In genomic region chr3:11140054-11140712, GRCh38 we compare ENCODE assay signal across 8 cellular contexts. TPM values are rescaled to one million over a fixed set of nuclear protein-coding genes. Genes with fewer than 3 reads are reported as not detected.
DNase-seq lines count a peak whose midpoint lies in the region; ATAC-seq and TF ChIP-seq lines count a peak whose summit lies in the region.

No MANE protein-coding gene starts in this region.

- no peak for TF ChIP-seq POLR2A in erythroblast (IDR thresholded peaks at IDR 0.05; ENCODE audit: low read length)

- no peak for TF ChIP-seq CTCF in hepatocyte (IDR thresholded peaks at IDR 0.05; ENCODE audit: poor library complexity)

- peak overlapping the region; percentile 63 for H3K27ac ChIP-seq in hepatocyte

- peaks cover 4% of the 10 kb centered on the region for H3K4me1 ChIP-seq in hepatocyte (ENCODE audit: insufficient read depth)

- ATAC-seq in GM19351 (IDR thresholded peaks at IDR 0.05; ENCODE audit: unreplicated experiment) = peak; percentile 96
- peak; percentile 71 for ATAC-seq in HG03280 (IDR thresholded peaks at IDR 0.05; ENCODE audit: unreplicated experiment)

- H3K9me3 ChIP-seq in hepatocyte (ENCODE audit: low read depth) = no peaks in the 10 kb centered on the region

- no peaks in the 10 kb centered on the region for H4K20me1 ChIP-seq in hepatocyte (ENCODE audit: insufficient read depth, poor library complexity, severe bottlenecking)

- no peaks in the 10 kb centered on the region for H3K79me2 ChIP-seq in hepatocyte

- no peak overlapping the region for H2AFZ ChIP-seq in hepatocyte

- H3K4me3 ChIP-seq in hepatocyte = no peak overlapping the region

- H3K27me3 ChIP-seq in hepatocyte = no peaks in the 10 kb centered on the region

- no peak overlapping the region for H3K4me2 ChIP-seq in hepatocyte

- WGBS in hepatocyte (ENCODE audit: low lambda C conversion rate, missing lambda C conversion rate) = 74% methylated on average over 13 of the region's 13 CpGs

- H3K36me3 ChIP-seq in hepatocyte (replicated peaks; ENCODE audit: insufficient read depth, low read depth) = no peaks in the 10 kb centered on the region

- DNase-seq in DMS153 (lab: John Stamatoyannopoulos, UW) (peak; percentile 2), SIG-M5 (lab: John Stamatoyannopoulos, UW) (peak; percentile 60), hepatocyte (ENCODE audit: low spot score) (peak; percentile 27), erythroblast (lab: John Stamatoyannopoulos, UW) (no peak), NCI-H526 (lab: John Stamatoyannopoulos, UW) (no peak), activated gamma-delta T cell (lab: John Stamatoyannopoulos, UW) (no peak)

- H3K9me2 ChIP-seq in hepatocyte (replicated peaks; ENCODE audit: insufficient read depth) = no peaks in the 10 kb centered on the region

RNA-seq across cellular contexts. Expression of gene HRH1, which starts 14.1 kb away (rescaled TPM):
- total RNA-seq in hepatocyte = 2.9 and 5.1 TPM in 2 replicates
- 1.8 and 3.3 TPM in 2 replicates for polyA plus RNA-seq in hepatocyte

Comparison
In these comparisons a context has a peak if more than half of its experiments do, and no peak if none do; other contexts are left out.
1. DNase-seq: peak in DMS153 (single experiment), SIG-M5 (single experiment) and hepatocyte (single experiment); none in erythroblast (0 of 2), NCI-H526 (0 of 2) and activated gamma-delta T cell (single experiment).